ENCODE assay signal across 9 cellular contexts in the genomic region with DNA sequence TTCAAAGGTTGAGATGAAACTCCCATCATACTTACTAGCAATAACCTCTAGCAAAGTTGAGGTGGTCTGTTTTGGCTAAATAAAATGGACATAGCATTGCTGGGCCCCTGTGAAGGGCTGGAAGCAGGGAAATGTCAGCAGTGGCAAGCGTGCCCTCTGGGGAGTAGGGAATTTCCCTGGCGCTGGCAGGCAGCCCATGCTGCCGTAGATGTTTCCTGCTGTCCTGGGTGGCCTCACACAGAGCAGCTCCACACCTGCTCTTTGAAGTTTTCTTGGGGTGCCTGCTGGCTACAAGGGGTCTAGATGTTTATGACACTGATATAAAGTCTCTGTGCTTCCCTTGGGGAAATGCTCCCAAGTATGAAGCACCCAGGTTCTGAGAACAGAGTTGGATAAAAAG. TPM values are rescaled to one million over a fixed set of nuclear protein-coding genes. Genes with fewer than 3 reads are reported as not detected.
DNase-seq lines count a peak whose midpoint lies in the region; ATAC-seq, FAIRE-seq and TF ChIP-seq lines count a peak whose summit lies in the region.
"Had no signal": no experiment of that assay in that cellular context is flagged by ENCODE, and none has a peak within 500 bp of the region (broad histone marks: within the 10 kb centered on the region; RNA-seq: fewer than 3 reads in every experiment).

No MANE protein-coding gene starts in this region.

- peak overlapping the region in 1 of 4 donors; percentile 9 for H3K4me3 Mint-ChIP-seq in CD4-positive, CD25-positive, alpha-beta regulatory T cell
- H3K4me3 Mint-ChIP-seq in activated T-helper 17 cell treated with anti-CD3 and anti-CD28 coated beads, Interleukin-2, amount 50 U/mL, for 72 hours, result peak overlapping the region; percentile 37
- H3K4me3 Mint-ChIP-seq in memory B cell, result peak overlapping the region; percentile 63

- no peak for TF ChIP-seq CTCF in uterus (IDR thresholded peaks at IDR 0.05)

- intact Hi-C loops in uterus (cut with DNase I; ENCODE audit: low total_unique reads), result no loop called here

- peak in 1 of 2 donors; percentile 34 for ATAC-seq in CD4-positive, CD25-positive, alpha-beta regulatory T cell (ENCODE audit: low read depth in 2 of 2)
- ATAC-seq in activated T-helper 17 cell treated with anti-CD3 and anti-CD28 coated beads, Interleukin-2, amount 50 U/mL, for 72 hours (replicated peaks), result peak; percentile 70
- peak; percentile 78 for ATAC-seq in memory B cell (ENCODE audit: low read depth)
- ATAC-seq in HG03520 (IDR thresholded peaks at IDR 0.05; ENCODE audit: unreplicated experiment), result no peak

- H3K4me1 Mint-ChIP-seq in CD4-positive, CD25-positive, alpha-beta regulatory T cell, result peaks cover 30 to 63% (median 52%) of the 10 kb centered on the region in 4 donors
- H3K4me1 Mint-ChIP-seq in activated T-helper 17 cell treated with anti-CD3 and anti-CD28 coated beads, Interleukin-2, amount 50 U/mL, for 72 hours, result peaks cover 16% of the 10 kb centered on the region
- H3K4me1 Mint-ChIP-seq in memory B cell, result peaks cover 55% of the 10 kb centered on the region

- DNase-seq in CD4-positive, CD25-positive, alpha-beta regulatory T cell, result no peak
- DNase-seq in HTR-8/SVneo (ENCODE audit: insufficient read length, low spot score) (peak; percentile 50), memory B cell (ENCODE audit: low spot score in 2 of 2) (peak in 1 of 2 donors; percentile 22), cerebellar cortex (ENCODE audit: low spot score) (no peak), GM03348 (ENCODE audit: low spot score) (no peak), uterus (no peak)

- H3K36me3 ChIP-seq in CD4-positive, CD25-positive, alpha-beta regulatory T cell (ENCODE audit: control insufficient read depth, insufficient read depth, low read length), result no peaks in the 10 kb centered on the region
- H3K36me3 ChIP-seq in uterus, result no peaks in the 10 kb centered on the region

- no peak overlapping the region for H3K27ac ChIP-seq in CD4-positive, CD25-positive, alpha-beta regulatory T cell (ENCODE audit: insufficient read depth, low read length, poor library complexity, severe bottlenecking)
- no peak overlapping the region for H3K27ac ChIP-seq in uterus

- TF ChIP-seq POLR2A in uterus (IDR thresholded peaks at IDR 0.05), result no peak

- no peak overlapping the region for H3K4me3 ChIP-seq in CD4-positive, CD25-positive, alpha-beta regulatory T cell (ENCODE audit: low read depth, low read length)
- no peak overlapping the region for H3K4me3 ChIP-seq in uterus

- peaks cover 17% of the 10 kb centered on the region for H3K4me1 ChIP-seq in CD4-positive, CD25-positive, alpha-beta regulatory T cell (ENCODE audit: control insufficient read depth, insufficient read depth, low read length, poor library complexity, severe bottlenecking)
- peaks cover 4 to 7% of the 10 kb centered on the region in 2 donors for H3K4me1 ChIP-seq in uterus

- peaks cover 4% of the 10 kb centered on the region for H3K36me3 Mint-ChIP-seq in CD4-positive, CD25-positive, alpha-beta regulatory T cell
- H3K36me3 Mint-ChIP-seq in activated T-helper 17 cell treated with anti-CD3 and anti-CD28 coated beads, Interleukin-2, amount 50 U/mL, for 72 hours (ENCODE audit: low read depth), result no peaks in the 10 kb centered on the region
- no peaks in the 10 kb centered on the region for H3K36me3 Mint-ChIP-seq in memory B cell

- no peak for FAIRE-seq in HTR-8/SVneo (lab: Jason Lieb, UNC)
- FAIRE-seq: H1 had no signal

- H3K9me3 ChIP-seq in CD4-positive, CD25-positive, alpha-beta regulatory T cell (ENCODE audit: control insufficient read depth in 2 of 2, low read length in 2 of 2), result no peaks in the 10 kb centered on the region
- no peaks in the 10 kb centered on the region for H3K9me3 ChIP-seq in uterus

- H3K27me3 ChIP-seq in CD4-positive, CD25-positive, alpha-beta regulatory T cell (ENCODE audit: control insufficient read depth, insufficient read depth, low read length), result no peaks in the 10 kb centered on the region
- H3K27me3 ChIP-seq in uterus, result no peaks in the 10 kb centered on the region

- H3K27ac Mint-ChIP-seq in CD4-positive, CD25-positive, alpha-beta regulatory T cell, result peak overlapping the region in 2 of 3 donors; percentile 37 to 87
- no peak overlapping the region for H3K27ac Mint-ChIP-seq in activated T-helper 17 cell treated with anti-CD3 and anti-CD28 coated beads, Interleukin-2, amount 50 U/mL, for 72 hours
- H3K27ac Mint-ChIP-seq in memory B cell, result peak overlapping the region; percentile 52

- H3K27me3 Mint-ChIP-seq in CD4-positive, CD25-positive, alpha-beta regulatory T cell, result no peaks in the 10 kb centered on the region
- H3K27me3 Mint-ChIP-seq in activated T-helper 17 cell treated with anti-CD3 and anti-CD28 coated beads, Interleukin-2, amount 50 U/mL, for 72 hours, result no peaks in the 10 kb centered on the region
- H3K27me3 Mint-ChIP-seq in memory B cell, result no peaks in the 10 kb centered on the region

- H3K9me3 Mint-ChIP-seq in CD4-positive, CD25-positive, alpha-beta regulatory T cell, result no peaks in the 10 kb centered on the region
- H3K9me3 Mint-ChIP-seq in activated T-helper 17 cell treated with anti-CD3 and anti-CD28 coated beads, Interleukin-2, amount 50 U/mL, for 72 hours, result no peaks in the 10 kb centered on the region
- no peaks in the 10 kb centered on the region for H3K9me3 Mint-ChIP-seq in memory B cell

RNA-seq across cellular contexts. Expression of gene ADARB1, which starts 30.2 kb away (rescaled TPM):
- total RNA-seq in CD4-positive, CD25-positive, alpha-beta regulatory T cell, result 52.9 TPM
- 1 to 10 TPM; 2.8 to 7.2 (median 4.7) TPM for polyA plus RNA-seq in CD4-positive, CD25-positive, alpha-beta regulatory T cell
- total RNA-seq in activated T-helper 17 cell treated with anti-CD3 and anti-CD28 coated beads, Interleukin-2, amount 50 U/mL, for 72 hours, result 10 to 100 TPM; 22.7 to 32.0 TPM
- total RNA-seq in uterus, result 10 to 100 TPM; 21.8 to 69.6 (median 43.3) TPM
